Comparison of ENCODE assay signal across 1 cellular context in genomic region chr14:65594153-65594881, GRCh38.
TF ChIP-seq lines count a peak whose summit lies in the region.

No MANE protein-coding gene starts in this region.

TF ChIP-seq in HepG2, 621 proteins besides CTCF, POLR2A, EP300 and RAD21 (continued from another document and continues in another):
- TF ChIP-seq PAXIP1 (CRISPR knock-in tag; conservative IDR thresholded peaks at IDR 0.05) (peak; percentile 69), HNRNPH1 (optimal IDR thresholded peaks at IDR 0.05; ENCODE audit: low read depth, low read length) (no peak), HIC2 (CRISPR knock-in tag; IDR thresholded peaks at IDR 0.05; ENCODE audit: low read depth) (0 out of 2 replicates have a peak, but pooled peaks have one; percentile 46), ZMYM4 (CRISPR knock-in tag; IDR thresholded peaks at IDR 0.05) (peak; percentile 54; the same call in 1 of the 2 replicates), ZNF83 (CRISPR knock-in tag; IDR thresholded peaks at IDR 0.05; ENCODE audit: borderline replicate concordance) (no peak), ATM (IDR thresholded peaks at IDR 0.05; ENCODE audit: borderline replicate concordance) (no peak), GZF1 (CRISPR knock-in tag; IDR thresholded peaks at IDR 0.05) (no peak), ZNF414 (CRISPR knock-in tag; IDR thresholded peaks at IDR 0.05) (no peak), ZNF878 (CRISPR knock-in tag; IDR thresholded peaks at IDR 0.05) (no peak), ZNF17 (CRISPR knock-in tag; IDR thresholded peaks at IDR 0.05) (no peak), HMGA1 (CRISPR knock-in tag; conservative IDR thresholded peaks at IDR 0.05) (no peak), PRDM15 (CRISPR knock-in tag; IDR thresholded peaks at IDR 0.05) (no peak), ZBTB37 (CRISPR knock-in tag; IDR thresholded peaks at IDR 0.05) (no peak), PPARG (CRISPR knock-in tag; conservative IDR thresholded peaks at IDR 0.05) (0 out of 2 replicates have a peak, but pooled peaks have one; percentile 26), ATRX (CRISPR knock-in tag; IDR thresholded peaks at IDR 0.05; ENCODE audit: borderline replicate concordance) (no peak), PHF21A (CRISPR knock-in tag; IDR thresholded peaks at IDR 0.05) (peak; percentile 54), PAX8 (CRISPR knock-in tag; IDR thresholded peaks at IDR 0.05; ENCODE audit: borderline replicate concordance) (no peak), BRCA1 (CRISPR knock-in tag; IDR thresholded peaks at IDR 0.05) (no peak), RXRB (CRISPR knock-in tag; IDR thresholded peaks at IDR 0.05; ENCODE audit: borderline replicate concordance) (0 out of 2 replicates have a peak, but pooled peaks have one; percentile 41), MYPOP (CRISPR knock-in tag; IDR thresholded peaks at IDR 0.05) (no peak), ZNF816 (CRISPR knock-in tag; IDR thresholded peaks at IDR 0.05; ENCODE audit: borderline replicate concordance) (no peak), ZNF510 (CRISPR knock-in tag; IDR thresholded peaks at IDR 0.05; ENCODE audit: low read depth) (no peak), KLF16 (CRISPR knock-in tag; IDR thresholded peaks at IDR 0.05) (0 out of 4 replicates have a peak, but pooled peaks of 1 of the 2 experiments have one; percentile 44), SIN3A (IDR thresholded peaks at IDR 0.05; ENCODE audit: borderline replicate concordance, low read depth, low read length) (0 out of 2 replicates have a peak, but pooled peaks have one; percentile 33), HCFC1 (IDR thresholded peaks at IDR 0.05; ENCODE audit: low read depth, low read length) (no peak), STAT6 (CRISPR knock-in tag; IDR thresholded peaks at IDR 0.05; ENCODE audit: borderline replicate concordance) (no peak), SP5 (CRISPR knock-in tag; IDR thresholded peaks at IDR 0.05; ENCODE audit: borderline replicate concordance, low read depth) (peak; percentile 99), MED1 (CRISPR knock-in tag; IDR thresholded peaks at IDR 0.05) (peak; percentile 12; the same call in 1 of the 2 replicates), ZNF430 (CRISPR knock-in tag; IDR thresholded peaks at IDR 0.05) (0 out of 2 replicates have a peak, but pooled peaks have one; percentile 40), SP1 (IDR thresholded peaks at IDR 0.05) (no peak), SP1 (CRISPR knock-in tag; IDR thresholded peaks at IDR 0.05) (peak; percentile 37; the same call in 1 of the 2 replicates), ZNF598 (CRISPR knock-in tag; IDR thresholded peaks at IDR 0.05; ENCODE audit: borderline replicate concordance) (no peak), POGZ (CRISPR knock-in tag; IDR thresholded peaks at IDR 0.05) (peak; percentile 68), ZFP82 (CRISPR knock-in tag; IDR thresholded peaks at IDR 0.05; ENCODE audit: borderline replicate concordance) (no peak), NCOA5 (CRISPR knock-in tag; IDR thresholded peaks at IDR 0.05) (no peak), ATAD3A (CRISPR knock-in tag; IDR thresholded peaks at IDR 0.05) (no peak), CEBPB (IDR thresholded peaks at IDR 0.05; ENCODE audit: borderline replicate concordance, low read depth, low read length) (peak; percentile 62), CBFB (CRISPR knock-in tag; IDR thresholded peaks at IDR 0.05) (no peak), SETDB1 (CRISPR knock-in tag; IDR thresholded peaks at IDR 0.05; ENCODE audit: borderline replicate concordance) (no peak), ZFP36L2 (CRISPR knock-in tag; IDR thresholded peaks at IDR 0.05) (no peak), ZNF34 (CRISPR knock-in tag; IDR thresholded peaks at IDR 0.05; ENCODE audit: borderline replicate concordance) (no peak), ZBTB39 (CRISPR knock-in tag; IDR thresholded peaks at IDR 0.05) (no peak), RAD51 (IDR thresholded peaks at IDR 0.05; ENCODE audit: borderline replicate concordance) (no peak), TBX3 (IDR thresholded peaks at IDR 0.05; ENCODE audit: borderline replicate concordance) (no peak), ZNF552 (CRISPR knock-in tag; IDR thresholded peaks at IDR 0.05; ENCODE audit: borderline replicate concordance) (no peak), ZFP1 (CRISPR knock-in tag; IDR thresholded peaks at IDR 0.05) (no peak), TEAD3 (CRISPR knock-in tag; optimal IDR thresholded peaks at IDR 0.05; ENCODE audit: borderline replicate concordance) (peak; percentile 38)
